In genomic region chr14:85883971-85884370, GRCh38 we compare ENCODE assay signal across 10 cellular contexts.
"Had no signal": no experiment of that assay in that cellular context is flagged by ENCODE, and none has a peak within 500 bp of the region (broad histone marks: within the 10 kb centered on the region; RNA-seq: fewer than 3 reads in every experiment).

No MANE protein-coding gene starts in this region.

- H3K4me3 ChIP-seq: GM23248, HAP-1, K562 had no signal

- ATAC-seq: HCT116, K562 had no signal

- H3K9ac ChIP-seq: GM23248 had no signal

- H3K9me3 ChIP-seq: HAP-1 had no signal

- H3K27ac Mint-ChIP-seq: HFFc6 had no signal

- H3K4me3 Mint-ChIP-seq: HFFc6 had no signal

- DNase-seq: GM23248, GOT3, H7, HFFc6, IMR-90, KG1 had no signal

- H3K27ac ChIP-seq: GM23248, HL-60 had no signal

- H3K4me1 ChIP-seq: HAP-1 had no signal

- H3K36me3 ChIP-seq: HAP-1 had no signal

- H2AFZ ChIP-seq: GM23248 had no signal
